ENCODE assay signal across 8 cellular contexts in the genomic region with DNA sequence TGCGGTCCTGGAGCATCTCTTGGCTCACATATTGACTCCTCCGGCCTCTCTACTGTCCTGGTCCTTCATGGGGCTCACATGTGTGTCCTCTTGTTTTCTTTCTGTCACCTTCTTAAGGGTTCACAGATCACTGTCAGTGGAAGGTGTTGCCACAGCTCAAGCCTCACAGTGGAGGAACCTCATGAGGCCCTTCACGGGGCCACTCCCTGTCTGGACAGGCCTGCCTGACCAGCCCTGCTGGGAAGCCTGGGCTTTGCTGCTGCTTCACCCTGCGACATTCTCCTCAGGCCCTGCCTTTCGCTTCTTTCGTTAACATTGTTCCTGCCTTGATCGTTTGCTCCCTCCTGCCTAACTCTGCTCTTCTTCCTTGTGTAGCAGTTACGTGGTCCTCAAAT. TPM values are rescaled to one million over a fixed set of nuclear protein-coding genes. Genes with fewer than 3 reads are reported as not detected.
DNase-seq lines count a peak whose midpoint lies in the region; ATAC-seq, FAIRE-seq and TF ChIP-seq lines count a peak whose summit lies in the region.

No MANE protein-coding gene starts in this region.

- no peaks in the 10 kb centered on the region for H3K27me3 Mint-ChIP-seq in activated naive CD8-positive, alpha-beta T cell

- intact Hi-C loops in kidney (cut with DNase I): no loop called here

- H3K9me3 ChIP-seq in HUES64 (ENCODE audit: insufficient read depth, low read depth, low read length) (no peaks in the 10 kb centered on the region), kidney (ENCODE audit: control insufficient read depth in 1 of 2, low read length in 2 of 2) (no peaks in the 10 kb centered on the region), subcutaneous abdominal adipose tissue (ENCODE audit: control insufficient read depth in 5 of 5, low read length in 5 of 5) (no peaks in the 10 kb centered on the region)

- FAIRE-seq in kidney (lab: Jason Lieb, UNC): no peak

- H3K9ac ChIP-seq in HUES64 (ENCODE audit: low read depth, low read length) (no peak overlapping the region), kidney (ENCODE audit: low read length in 2 of 2) (no peak overlapping the region), subcutaneous abdominal adipose tissue (ENCODE audit: low read length in 5 of 5) (peak overlapping the region in 2 of 5 donors; percentile 23 to 28)

- peak overlapping the region; percentile 79 for H3K4me3 Mint-ChIP-seq in activated naive CD8-positive, alpha-beta T cell

- peaks cover 43% of the 10 kb centered on the region for H3K4me1 Mint-ChIP-seq in activated naive CD8-positive, alpha-beta T cell (ENCODE audit: low read depth)

- peaks cover 58% of the 10 kb centered on the region for H3K36me3 ChIP-seq in HUES64 (ENCODE audit: insufficient read depth, low read length)
- H3K36me3 ChIP-seq in kidney (ENCODE audit: control insufficient read depth in 1 of 2, insufficient read depth in 2 of 2, low read length in 2 of 2): peaks cover 6 to 10% of the 10 kb centered on the region in 2 donors
- H3K36me3 ChIP-seq in subcutaneous abdominal adipose tissue (ENCODE audit: control insufficient read depth in 5 of 5, insufficient read depth in 5 of 5, low read length in 5 of 5): peaks cover 0 to 42% (median 29%) of the 10 kb centered on the region in 5 donors

- DNase-seq in kidney: peak; percentile 72
- DNase-seq in NCI-H1436 (lab: John Stamatoyannopoulos, UW): no peak

- H3K4me3 ChIP-seq in HUES64 (ENCODE audit: low read length): no peak overlapping the region
- no peak overlapping the region for H3K4me3 ChIP-seq in kidney (ENCODE audit: low read length in 2 of 2)
- H3K4me3 ChIP-seq in subcutaneous abdominal adipose tissue (ENCODE audit: low read depth in 1 of 5, low read length in 5 of 5): peak overlapping the region in 2 of 5 donors; percentile 26 to 71

- WGBS in HUES64: 88% methylated on average over 8 of the region's 8 CpGs

- no peak for ATAC-seq in HG03342 (IDR thresholded peaks at IDR 0.05; ENCODE audit: unreplicated experiment)
- no peak for ATAC-seq in GM21529 (IDR thresholded peaks at IDR 0.05; ENCODE audit: unreplicated experiment)
- ATAC-seq in HG02885 (IDR thresholded peaks at IDR 0.05; ENCODE audit: poor library complexity, unreplicated experiment): no peak

- H3K27ac ChIP-seq in HUES64 (ENCODE audit: low read depth, low read length): peak overlapping the region; percentile 66
- H3K27ac ChIP-seq in kidney (ENCODE audit: low read depth in 2 of 2, low read length in 2 of 2): peak overlapping the region; percentile 60 to 93
- peak overlapping the region; percentile 80 for H3K27ac ChIP-seq in subcutaneous abdominal adipose tissue (ENCODE audit: low read depth, low read length)

- H3K4me1 ChIP-seq in HUES64 (ENCODE audit: insufficient read depth, low read length): peaks cover 5% of the 10 kb centered on the region; the same call in 1 of the 2 replicates
- H3K4me1 ChIP-seq in kidney (ENCODE audit: control insufficient read depth in 1 of 2, insufficient read depth in 1 of 2, low read depth in 1 of 2, low read length in 2 of 2): peaks cover 12 to 13% of the 10 kb centered on the region in 2 donors
- H3K4me1 ChIP-seq in subcutaneous abdominal adipose tissue (ENCODE audit: control insufficient read depth in 5 of 5, insufficient read depth in 5 of 5, low read length in 5 of 5): peaks cover 2 to 52% (median 39%) of the 10 kb centered on the region in 5 donors

- peak overlapping the region; percentile 86 for H3K27ac Mint-ChIP-seq in activated naive CD8-positive, alpha-beta T cell

- TF ChIP-seq CTCF in kidney (IDR thresholded peaks at IDR 0.05; ENCODE audit: borderline replicate concordance, extremely low read depth, insufficient read depth): no peak

- no peaks in the 10 kb centered on the region for H3K27me3 ChIP-seq in HUES64 (ENCODE audit: insufficient read depth, low read length)
- H3K27me3 ChIP-seq in subcutaneous abdominal adipose tissue (ENCODE audit: control insufficient read depth in 5 of 5, insufficient read depth in 4 of 5, low read length in 5 of 5): no peaks in the 10 kb centered on the region

- H3K36me3 Mint-ChIP-seq in activated naive CD8-positive, alpha-beta T cell: peaks cover under 1% of the 10 kb centered on the region

- H3K9me3 Mint-ChIP-seq in activated naive CD8-positive, alpha-beta T cell (ENCODE audit: low read depth): no peaks in the 10 kb centered on the region

RNA-seq across cellular contexts. Expression of a gene that starts 56.0 kb away (rescaled TPM):
- 73.4 TPM for polyA plus RNA-seq in HUES64 (2013, experiment 1 of 2)
- polyA plus RNA-seq in HUES64 (2013, experiment 2 of 2): 80.1 TPM
- total RNA-seq in kidney: 65.4 TPM
- 64.7 TPM for polyA plus RNA-seq in kidney (ENCODE audit: insufficient read depth, low read depth, low replicate concordance)
